ENCODE assay signal across 23 cellular contexts in genomic region chr3:100360757-100361496, GRCh38.
"Had no signal": no experiment of that assay in that cellular context is flagged by ENCODE, and none has a peak within 500 bp of the region (broad histone marks: within the 10 kb centered on the region; RNA-seq: fewer than 3 reads in every experiment).

No MANE protein-coding gene starts in this region.

- H3K27ac Mint-ChIP-seq: activated CD4-positive, alpha-beta memory T cell treated with anti-CD3 and anti-CD28 coated beads for 36 hours; activated T-helper 1 cell treated with anti-CD3 and anti-CD28 coated beads, Interleukin-12 subunit alpha, Interleukin-12 subunit beta, Interleukin-2, Interleukin-4 antibody, amounts not matched to agents 30 ng/mL and 10 ng/mL and 1 ng/mL, durations not matched to agents 14 hours and 24 hours and 36 hours; dendritic cell treated with granulocyte-macrophage colony-stimulating factor and Interleukin-4, amounts not matched to agents 40 ng/mL and 50 ng/mL, for 4 days; endodermal cell; type B pancreatic cell had no signal

- H3K27me3 Mint-ChIP-seq: activated CD4-positive, alpha-beta memory T cell treated with anti-CD3 and anti-CD28 coated beads for 36 hours; dendritic cell treated with granulocyte-macrophage colony-stimulating factor and Interleukin-4, amounts not matched to agents 40 ng/mL and 50 ng/mL, for 4 days; type B pancreatic cell had no signal

- DNase-seq: activated CD4-positive, alpha-beta memory T cell treated with anti-CD3 and anti-CD28 coated beads for 36 hours; activated CD4-positive, alpha-beta T cell treated with anti-CD3 and anti-CD28 coated beads for 1 hour; activated naive CD4-positive, alpha-beta T cell treated with Interleukin-2 at 50 U/mL for 16 hours; adrenal gland; body of pancreas; endodermal cell; foreskin melanocyte; head of caudate nucleus; left colon; mammary epithelial cell; mucosa of descending colon; natural killer cell; occipital lobe; psoas muscle; stimulated activated CD4-positive, alpha-beta T cell treated with anti-CD3 and anti-CD28 coated beads, Interleukin-2, amount 100 ng/mL, for 24 hours; stimulated activated naive CD8-positive, alpha-beta T cell treated with anti-CD3 and anti-CD28 coated beads, Interleukin-15, Interleukin-2, amounts not matched to agents 100 U/mL and 50 U/mL, for 24 hours; T-helper 9 cell had no signal

- H3K4me1 Mint-ChIP-seq: endodermal cell, natural killer cell had no signal

- ATAC-seq: body of pancreas; esophagus mucosa; left colon; mucosa of descending colon; natural killer cell; sciatic nerve; stimulated activated naive CD8-positive, alpha-beta T cell treated with anti-CD3 and anti-CD28 coated beads, Interleukin-15, Interleukin-2, amounts not matched to agents 100 U/mL and 50 U/mL, for 24 hours had no signal

- H3K27me3 ChIP-seq: adrenal gland, body of pancreas, suprapubic skin had no signal

- H3K4me3 ChIP-seq: adrenal gland, body of pancreas, mucosa of descending colon, psoas muscle, suprapubic skin had no signal

- H3K4me3 Mint-ChIP-seq: activated CD4-positive, alpha-beta memory T cell treated with anti-CD3 and anti-CD28 coated beads for 36 hours; activated T-helper 1 cell treated with anti-CD3 and anti-CD28 coated beads, Interleukin-12 subunit alpha, Interleukin-12 subunit beta, Interleukin-2, Interleukin-4 antibody, amounts not matched to agents 30 ng/mL and 10 ng/mL and 1 ng/mL, durations not matched to agents 14 hours and 24 hours and 36 hours; dendritic cell treated with granulocyte-macrophage colony-stimulating factor and Interleukin-4, amounts not matched to agents 40 ng/mL and 50 ng/mL, for 4 days; endodermal cell; natural killer cell; type B pancreatic cell had no signal
